In genomic region chrX:37491686-37492085, GRCh38 we compare ENCODE assay signal across 24 cellular contexts.
"Had no signal": no experiment of that assay in that cellular context is flagged by ENCODE, and none has a peak within 500 bp of the region (broad histone marks: within the 10 kb centered on the region; RNA-seq: fewer than 3 reads in every experiment).

No MANE protein-coding gene starts in this region.

- H3K9me3 ChIP-seq: colonic mucosa, esophagus muscularis mucosa, esophagus squamous epithelium, gastrocnemius medialis, gastroesophageal sphincter, heart left ventricle, heart right ventricle had no signal

- H3K4me3 ChIP-seq: colonic mucosa, coronary artery, dorsolateral prefrontal cortex, esophagus muscularis mucosa, esophagus squamous epithelium, gastrocnemius medialis, gastroesophageal sphincter, heart left ventricle, heart right ventricle had no signal

- H3K4me1 ChIP-seq: colonic mucosa, esophagus muscularis mucosa, esophagus squamous epithelium, foreskin keratinocyte, gastrocnemius medialis, gastroesophageal sphincter, heart left ventricle, heart right ventricle had no signal

- H3K27ac ChIP-seq: colonic mucosa, coronary artery, dorsolateral prefrontal cortex, epithelial cell of prostate, esophagus muscularis mucosa, esophagus squamous epithelium, foreskin keratinocyte, gastrocnemius medialis, gastroesophageal sphincter, heart left ventricle, heart right ventricle had no signal

- ATAC-seq: effector memory CD8-positive, alpha-beta T cell; esophagus mucosa; foreskin keratinocyte; gastrocnemius medialis; gastroesophageal sphincter; heart left ventricle; heart right ventricle had no signal

- DNase-seq: colonic mucosa; cortex of kidney; dermis blood vessel endothelial cell; dorsolateral prefrontal cortex; effector CD4-positive, alpha-beta T cell; effector CD8-positive, alpha-beta T cell; effector memory CD4-positive, alpha-beta T cell; effector memory CD8-positive, alpha-beta T cell; endodermal cell; erythroblast; esophagus squamous epithelium; foreskin fibroblast; foreskin keratinocyte; foreskin melanocyte; gastrocnemius medialis; glutamatergic neuron; head of caudate nucleus; heart left ventricle; heart right ventricle had no signal

- H3K36me3 ChIP-seq: colonic mucosa, esophagus muscularis mucosa, esophagus squamous epithelium, gastrocnemius medialis, gastroesophageal sphincter, heart left ventricle, heart right ventricle had no signal

- H3K27me3 ChIP-seq: colonic mucosa, esophagus muscularis mucosa, esophagus squamous epithelium, foreskin keratinocyte, gastrocnemius medialis, gastroesophageal sphincter, heart left ventricle had no signal
